Comparison of ENCODE assay signal across 8 cellular contexts in genomic region chr20:35883778-35884540, GRCh38.
A peak's percentile ranks its signal among the peaks of the same experiment; 100 is the strongest.
DNase-seq lines count a peak whose midpoint lies in the region; ATAC-seq, FAIRE-seq and TF ChIP-seq lines count a peak whose summit lies in the region.

No MANE protein-coding gene starts in this region.

- H3K79me2 ChIP-seq in endothelial cell of umbilical vein (ENCODE audit: control insufficient read depth, insufficient read depth, low read length), result peaks cover 5% of the 10 kb centered on the region

- no peaks in the 10 kb centered on the region for H3K27me3 ChIP-seq in endothelial cell of umbilical vein (ENCODE audit: control insufficient read depth in 2 of 2, insufficient read depth in 2 of 2, low read length in 2 of 2)

- H3K4me2 ChIP-seq in endothelial cell of umbilical vein (ENCODE audit: insufficient read depth, low read length), result peak overlapping the region; percentile 31

- TF ChIP-seq POLR2A in endothelial cell of umbilical vein (IDR thresholded peaks at IDR 0.05; ENCODE audit: low read depth, low read length), result peak; percentile 52

- peak overlapping the region; percentile 81 for H3K9ac ChIP-seq in endothelial cell of umbilical vein (replicated peaks; ENCODE audit: extremely low read depth, insufficient read depth, low read length)

- no peak overlapping the region for H2AFZ ChIP-seq in endothelial cell of umbilical vein (ENCODE audit: low read depth, low read length)

- no peaks in the 10 kb centered on the region for H3K9me1 ChIP-seq in endothelial cell of umbilical vein (replicated peaks; ENCODE audit: control insufficient read depth, extremely low read depth, insufficient read depth, low read length)

- FAIRE-seq in endothelial cell of umbilical vein (lab: Jason Lieb, UNC), result peak; percentile 75

- DNase-seq in AG10803 (ENCODE audit: low read depth) (peak; percentile 100), H4 (ENCODE audit: low spot score) (peak; percentile 87), NCI-H82 treated with DMSO at 0.1 percent for 48 hours (lab: John Stamatoyannopoulos, UW; ENCODE audit: unreplicated experiment) (peak; percentile 54), endothelial cell of umbilical vein (ENCODE audit: low read depth, low spot score) (peak; percentile 88), mucosa of gallbladder (ENCODE audit: low spot score) (peak; percentile 74)
- DNase-seq in activated CD8-positive, alpha-beta memory T cell treated with anti-CD3 and anti-CD28 coated beads, Interleukin-2, amount 50 U/mL, for 1 hour (ENCODE audit: extremely low read depth), result peak; percentile 11
- DNase-seq in stimulated activated CD8-positive, alpha-beta memory T cell treated with anti-CD3 and anti-CD28 coated beads, Interleukin-4, amount 100 ng/mL, for 1 hour (ENCODE audit: low read depth in 2 of 2, low spot score in 1 of 2), result peak; percentile 5 to 31

- H3K4me1 ChIP-seq in endothelial cell of umbilical vein (ENCODE audit: control insufficient read depth, extremely low read depth, insufficient read depth, low read length), result peaks cover 13% of the 10 kb centered on the region

- no peaks in the 10 kb centered on the region for H3K9me3 ChIP-seq in endothelial cell of umbilical vein (replicated peaks; ENCODE audit: control insufficient read depth, insufficient read depth, low read length)

- POLR2A ChIA-PET in endothelial cell of umbilical vein (lab: Charles Lee), result interaction anchor here (0.5 to 1.7 kb wide), 5 partner anchors 9 to 149 kb away, joined by 3 to 11 read pairs (median 6); partner anchors contain the start of gene RBM39

- BruUV-seq in endothelial cell of umbilical vein (replicated peaks; lab: Mats Ljungman, UMichigan), result no TSS peak

- H3K36me3 ChIP-seq in endothelial cell of umbilical vein (ENCODE audit: control insufficient read depth in 2 of 2, extremely low read depth in 1 of 2, insufficient read depth in 2 of 2, low read length in 2 of 2), result peaks cover 0 to 3% of the 10 kb centered on the region in 2 experiments

- no peaks in the 10 kb centered on the region for H4K20me1 ChIP-seq in endothelial cell of umbilical vein (replicated peaks; ENCODE audit: control insufficient read depth, extremely low read depth, insufficient read depth, low read length)

- ATAC-seq in HG03571 (IDR thresholded peaks at IDR 0.05; ENCODE audit: unreplicated experiment), result no peak

- CTCF ChIA-PET in endothelial cell of umbilical vein (lab: Charles Lee), result interaction anchor here (0.6 to 2.4 kb wide), 30 partner anchors 9 to 372 kb away, joined by 3 to 29 read pairs (median 4); partner anchors contain the start of genes ERGIC3, NFS1, RBM39 and ROMO1

- H3K4me3 ChIP-seq in AG10803 (ENCODE audit: low read length) (peak overlapping the region; percentile 39), endothelial cell of umbilical vein (replicated peaks in 1 of 3; ENCODE audit: insufficient read depth in 1 of 3, low read depth in 1 of 3, low read length in 3 of 3) (peak overlapping the region in 1 of 3 experiments; percentile 1)

- TF ChIP-seq CTCF in AG10803 (conservative IDR thresholded peaks at IDR 0.05; ENCODE audit: low read length), result peak; percentile 83
- peak; percentile 72 to 77 for TF ChIP-seq CTCF in endothelial cell of umbilical vein (IDR thresholded peaks at IDR 0.05; ENCODE audit: extremely low read depth in 1 of 2, insufficient read depth in 1 of 2, low read depth in 1 of 2, low read length in 2 of 2)

- H3K27ac ChIP-seq in endothelial cell of umbilical vein (ENCODE audit: insufficient read depth, low read depth, low read length), result peak overlapping the region; percentile 95

- intact Hi-C loops in endothelial cell of umbilical vein (cut with micrococcal nuclease), result loop anchor here (1.0 kb wide), 4 partner anchors 9 to 421 kb away; partner anchors contain the start of gene RBM39

- dilution Hi-C loops in endothelial cell of umbilical vein (cut with MboI; ENCODE audit: extremely low pct_ligation_motif_present, low sequenced_read_pairs), result no loop called here

TF ChIP-seq in endothelial cell of umbilical vein, 7 proteins besides CTCF, POLR2A, EP300 and RAD21:
- no peak for TF ChIP-seq MAX (IDR thresholded peaks at IDR 0.05; ENCODE audit: insufficient read depth, insufficient read length)
- TF ChIP-seq JUN (IDR thresholded peaks at IDR 0.05; ENCODE audit: borderline replicate concordance, insufficient read depth, insufficient read length, low read depth), result peak; percentile 69
- TF ChIP-seq FOS (IDR thresholded peaks at IDR 0.05; ENCODE audit: borderline replicate concordance, insufficient read depth, low read length), result peak; percentile 66
- peak; percentile 18 for TF ChIP-seq GATA2 (IDR thresholded peaks at IDR 0.05; ENCODE audit: insufficient read depth, insufficient read length, low read depth, low read length)
- no peak for TF ChIP-seq MYC (IDR thresholded peaks at IDR 0.05; ENCODE audit: low read depth, low read length)
- peak; percentile 70 for TF ChIP-seq POLR2AphosphoS5 (IDR thresholded peaks at IDR 0.05; ENCODE audit: insufficient read depth, low read depth, low read length)

Comparison
In these comparisons a context has a peak if more than half of its experiments do, and no peak if none do; other contexts are left out.
1. DNase-seq: peak in every context shown above with its lines; median percentile 100 in AG10803; 88 in endothelial cell of umbilical vein; 87 in H4; 74 in mucosa of gallbladder; 54 in NCI-H82 treated with DMSO at 0.1 percent for 48 hours; 18 in stimulated activated CD8-positive, alpha-beta memory T cell treated with anti-CD3 and anti-CD28 coated beads, Interleukin-4, amount 100 ng/mL, for 1 hour; 11 in activated CD8-positive, alpha-beta memory T cell treated with anti-CD3 and anti-CD28 coated beads, Interleukin-2, amount 50 U/mL, for 1 hour.